7 cellular contexts compared by ENCODE assay signal in genomic region chrX:102651968-102652744, GRCh38. TPM values are rescaled to one million over a fixed set of nuclear protein-coding genes. Genes with fewer than 3 reads are reported as not detected.
DNase-seq lines count a peak whose midpoint lies in the region; ATAC-seq and TF ChIP-seq lines count a peak whose summit lies in the region.

No MANE protein-coding gene starts in this region.

- no peaks in the 10 kb centered on the region for H3K9me3 Mint-ChIP-seq in activated T-helper 17 cell treated with anti-CD3 and anti-CD28 coated beads, Interleukin-2, amount 50 U/mL, for 72 hours
- H3K9me3 Mint-ChIP-seq in neural crest cell, result peaks cover 20% of the 10 kb centered on the region

- peak overlapping the region; percentile 63 for H3K27ac Mint-ChIP-seq in activated T-helper 17 cell treated with anti-CD3 and anti-CD28 coated beads, Interleukin-2, amount 50 U/mL, for 72 hours
- H3K27ac Mint-ChIP-seq in neural crest cell (ENCODE audit: unreplicated experiment), result no peak overlapping the region

- peaks cover 8% of the 10 kb centered on the region for H3K4me1 Mint-ChIP-seq in activated T-helper 17 cell treated with anti-CD3 and anti-CD28 coated beads, Interleukin-2, amount 50 U/mL, for 72 hours
- peaks cover 12% of the 10 kb centered on the region for H3K4me1 Mint-ChIP-seq in neural crest cell

- H3K4me3 Mint-ChIP-seq in activated T-helper 17 cell treated with anti-CD3 and anti-CD28 coated beads, Interleukin-2, amount 50 U/mL, for 72 hours, result peak overlapping the region; percentile 81
- peak overlapping the region; percentile 92 for H3K4me3 Mint-ChIP-seq in neural crest cell

- TF ChIP-seq CTCF in neural crest cell (conservative IDR thresholded peaks at IDR 0.05), result peak; percentile 67

- no peaks in the 10 kb centered on the region for H3K27me3 Mint-ChIP-seq in activated T-helper 17 cell treated with anti-CD3 and anti-CD28 coated beads, Interleukin-2, amount 50 U/mL, for 72 hours
- H3K27me3 Mint-ChIP-seq in neural crest cell (ENCODE audit: low read depth), result no peaks in the 10 kb centered on the region

- H3K36me3 Mint-ChIP-seq in activated T-helper 17 cell treated with anti-CD3 and anti-CD28 coated beads, Interleukin-2, amount 50 U/mL, for 72 hours (ENCODE audit: low read depth), result no peaks in the 10 kb centered on the region
- peaks cover 27% of the 10 kb centered on the region for H3K36me3 Mint-ChIP-seq in neural crest cell (ENCODE audit: low read depth)

- ATAC-seq in GM19455 (IDR thresholded peaks at IDR 0.05; ENCODE audit: unreplicated experiment), result peak; percentile 76
- ATAC-seq in activated T-helper 17 cell treated with anti-CD3 and anti-CD28 coated beads, Interleukin-2, amount 50 U/mL, for 72 hours (replicated peaks), result peak; percentile 78

- peak; percentile 35 for DNase-seq in NCI-H1092 treated with DMSO at 0.1 percent for 48 hours (lab: John Stamatoyannopoulos, UW)
- peak; percentile 4 for DNase-seq in fibroblast of the conjunctiva (ENCODE audit: low read depth)
- DNase-seq in neural crest cell (ENCODE audit: low read depth, low spot score), result peak; percentile 6
- peak; percentile 52 for DNase-seq in ureter (ENCODE audit: low spot score)
- no peak for DNase-seq in DMS53 (lab: John Stamatoyannopoulos, UW)

RNA-seq across cellular contexts. Expression of gene GPRASP1, which starts 0.9 kb away (rescaled TPM):
- total RNA-seq in activated T-helper 17 cell treated with anti-CD3 and anti-CD28 coated beads, Interleukin-2, amount 50 U/mL, for 72 hours, result 1 to 10 TPM; 1.4 to 2.3 TPM
- 4.9 and 5.6 TPM in 2 replicates for total RNA-seq in neural crest cell
- total RNA-seq in ureter, result 16.8 TPM

RNA-seq across cellular contexts. Expression of gene ARMCX5, which starts 52.8 kb away (rescaled TPM):
- total RNA-seq in activated T-helper 17 cell treated with anti-CD3 and anti-CD28 coated beads, Interleukin-2, amount 50 U/mL, for 72 hours, result 1 to 10 TPM; 6.4 to 7.9 TPM
- total RNA-seq in neural crest cell, result 13.2 and 13.8 TPM in 2 replicates
- total RNA-seq in ureter, result 19.0 TPM
